8 cellular contexts compared by ENCODE assay signal in the genomic region with DNA sequence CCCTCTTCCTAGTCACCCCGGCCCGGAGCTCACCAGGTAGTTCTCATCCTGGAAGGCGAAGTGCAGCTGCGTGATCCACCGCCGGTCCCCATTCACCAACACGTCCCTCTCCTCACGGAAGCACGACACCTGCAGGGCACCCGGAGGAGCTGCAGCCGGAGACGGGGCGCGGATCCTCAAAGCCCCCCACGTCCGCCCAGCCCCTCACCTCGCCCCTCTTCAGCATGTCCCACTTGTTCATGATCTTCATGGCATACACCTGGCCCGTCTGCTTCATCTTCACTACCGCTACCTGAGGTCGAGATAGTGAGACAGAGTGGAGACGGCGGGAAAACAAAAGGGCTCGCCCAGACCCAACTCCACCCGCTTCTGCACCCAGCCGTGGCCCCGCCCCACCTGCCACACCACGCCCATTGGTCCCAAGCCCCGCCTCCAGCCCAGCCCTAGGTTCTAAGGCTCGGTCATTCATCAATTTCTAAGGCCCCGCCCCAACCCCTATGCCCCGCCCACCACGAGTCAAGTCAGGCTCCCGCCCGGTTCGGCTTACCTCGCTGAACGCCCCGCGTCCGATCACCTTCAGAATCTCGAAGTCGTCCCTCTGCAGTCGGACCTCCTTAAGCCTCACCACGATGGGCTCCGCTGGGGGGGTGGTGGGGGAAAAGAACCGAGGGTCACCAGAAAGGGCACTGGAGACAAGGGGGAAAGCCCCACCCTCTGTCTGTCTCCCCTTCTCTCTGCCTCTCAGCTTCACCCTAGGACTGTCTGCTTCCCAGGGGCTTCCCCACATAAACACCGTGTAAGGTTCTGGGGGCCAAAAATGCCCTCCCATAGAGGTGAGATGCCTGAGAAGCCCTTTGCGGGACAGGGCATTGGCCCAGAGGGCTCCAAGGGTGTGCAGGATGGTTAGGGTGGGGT. TPM values are rescaled to one million over a fixed set of nuclear protein-coding genes. Genes with fewer than 3 reads are reported as not detected.
A peak's percentile ranks its signal among the peaks of the same experiment; 100 is the strongest.
DNase-seq lines count a peak whose midpoint lies in the region; ATAC-seq and TF ChIP-seq lines count a peak whose summit lies in the region.

No MANE protein-coding gene starts in this region.

- DNase-seq in AG10803 (ENCODE audit: low read depth) (peak; percentile 47), Right ventricle myocardium superior (peak; percentile 87), renal cortical epithelial cell (ENCODE audit: low read depth) (peak; percentile 69)
- peak; percentile 93 for DNase-seq in activated effector memory CD4-positive, alpha-beta T cell treated with anti-CD3 and anti-CD28 coated beads, Interleukin-2, amount 50 U/mL, for 16 hours

- intact Hi-C loops in Right ventricle myocardium superior (cut with DNase I): no loop called here

- peak overlapping the region; percentile 50 for H3K27ac ChIP-seq in HUES48 (ENCODE audit: low read depth, low read length)

- peak; percentile 85 for ATAC-seq in GM19351 (IDR thresholded peaks at IDR 0.05; ENCODE audit: unreplicated experiment)
- peak; percentile 49 for ATAC-seq in Right ventricle myocardium superior (ENCODE audit: poor library complexity)
- no peak for ATAC-seq in GM18861 (IDR thresholded peaks at IDR 0.05; ENCODE audit: unreplicated experiment)

- H3K4me1 ChIP-seq in HUES48 (ENCODE audit: control insufficient read depth, insufficient read depth, low read length): peaks cover 22% of the 10 kb centered on the region

- peak overlapping the region; percentile 77 for H3K4me3 ChIP-seq in AG10803 (ENCODE audit: low read length)
- peak overlapping the region; percentile 67 for H3K4me3 ChIP-seq in HUES48 (ENCODE audit: low read depth, low read length)

- TF ChIP-seq CTCF in AG10803 (conservative IDR thresholded peaks at IDR 0.05; ENCODE audit: low read length): peak; percentile 35

- H3K36me3 ChIP-seq in HUES48 (ENCODE audit: control insufficient read depth, insufficient read depth, low read length): peaks cover 12% of the 10 kb centered on the region

- H3K27me3 ChIP-seq in HUES48 (ENCODE audit: control insufficient read depth, insufficient read depth, low read length): peaks cover 14% of the 10 kb centered on the region; the same call in 1 of the 2 replicates

- H3K9ac ChIP-seq in HUES48 (ENCODE audit: low read depth, low read length): no peak overlapping the region

- no peaks in the 10 kb centered on the region for H3K9me3 ChIP-seq in HUES48 (ENCODE audit: control insufficient read depth, insufficient read depth, low read length)

TF ChIP-seq in PFSK-1, 5 proteins besides CTCF, POLR2A, EP300 and RAD21:
- TF ChIP-seq SIN3A (IDR thresholded peaks at IDR 0.05; ENCODE audit: borderline replicate concordance, insufficient read depth, low read length) (no peak), TAF1 (IDR thresholded peaks at IDR 0.05; ENCODE audit: borderline replicate concordance, insufficient read depth, low read length) (no peak), POLR2AphosphoS5 (IDR thresholded peaks at IDR 0.05; ENCODE audit: low read depth, low read length) (peak; percentile 48; the same call in 1 of the 2 replicates), FOXP2 (optimal IDR thresholded peaks at IDR 0.05; ENCODE audit: borderline replicate concordance, extremely low read depth, extremely low read length, insufficient read depth) (peak; percentile 41)

RNA-seq across cellular contexts. Expression of a gene that starts 2.8 kb away (rescaled TPM):
- 94.7 TPM for polyA plus RNA-seq in PFSK-1 (2012; ENCODE audit: insufficient read length, low read depth)
- total RNA-seq in Right ventricle myocardium superior: 237 TPM
- 6.1 and 32.3 TPM in 2 replicates for total RNA-seq in renal cortical epithelial cell

RNA-seq across cellular contexts. Expression of a gene that starts 10.4 kb away (rescaled TPM):
- 33.3 TPM for polyA plus RNA-seq in PFSK-1 (2012; ENCODE audit: insufficient read length, low read depth)
- 22.0 TPM for total RNA-seq in Right ventricle myocardium superior
- total RNA-seq in renal cortical epithelial cell: 6.3 and 12.9 TPM in 2 replicates

RNA-seq across cellular contexts. Expression of a gene that starts 13.2 kb away (rescaled TPM):
- polyA plus RNA-seq in PFSK-1 (2012; ENCODE audit: insufficient read length, low read depth): 58.4 TPM
- total RNA-seq in Right ventricle myocardium superior: 57.2 TPM
- total RNA-seq in renal cortical epithelial cell: 24.0 and 37.0 TPM in 2 replicates

RNA-seq across cellular contexts. Expression of a gene that starts 35.6 kb away (rescaled TPM):
- not detected for polyA plus RNA-seq in PFSK-1 (2012; ENCODE audit: insufficient read length, low read depth)
- total RNA-seq in Right ventricle myocardium superior (0.08 TPM), renal cortical epithelial cell (0.10 TPM in 1 of 2 replicates, not detected in the other)

RNA-seq across cellular contexts. Expression of a gene that starts 46.2 kb away (rescaled TPM):
- polyA plus RNA-seq in PFSK-1 (2012; ENCODE audit: insufficient read length, low read depth): not detected
- total RNA-seq in Right ventricle myocardium superior (not detected), renal cortical epithelial cell (not detected in 2 replicates)
